In the genomic region with DNA sequence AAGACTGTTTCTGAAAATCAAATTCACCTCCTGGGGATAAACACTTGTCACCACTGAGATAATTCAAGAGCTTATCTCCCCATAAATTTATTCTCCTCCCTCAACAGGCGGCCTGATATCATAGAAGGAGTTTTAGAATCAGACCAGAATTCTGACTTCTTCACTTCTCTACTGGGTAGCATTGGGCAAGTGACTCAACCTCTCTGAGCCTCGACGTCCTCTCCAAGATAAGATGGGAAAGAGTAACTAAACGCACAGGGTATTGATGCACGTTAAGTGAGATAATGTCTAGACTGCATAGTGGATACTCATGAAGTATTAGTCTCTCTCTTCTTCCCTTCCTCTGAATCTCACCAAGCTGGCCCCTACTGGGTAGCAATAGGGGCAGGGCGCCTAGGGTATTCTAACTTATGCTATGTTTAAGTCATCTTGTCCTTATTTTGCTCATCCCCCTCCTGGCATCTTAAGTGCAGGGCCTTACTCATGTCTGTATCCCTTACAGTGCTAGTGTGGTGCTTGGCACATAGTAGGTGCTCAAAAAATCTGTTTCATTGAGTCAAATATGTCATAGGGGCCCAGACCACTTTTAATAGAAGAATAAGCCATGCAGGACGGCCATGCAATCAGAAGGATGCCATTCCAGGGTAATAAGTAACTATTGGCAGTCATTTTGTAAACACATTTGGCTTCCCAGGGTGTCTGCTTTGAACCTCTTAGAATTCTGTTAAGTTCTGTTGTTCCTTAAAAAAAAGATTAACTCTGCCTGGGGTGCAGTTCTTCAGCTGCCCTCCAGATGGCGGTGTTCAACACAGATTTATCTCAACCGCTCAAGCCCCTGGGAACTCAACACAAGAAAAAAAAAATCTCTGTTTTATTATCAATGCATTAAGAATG, we compare ENCODE assay signal across 8 cellular contexts.
DNase-seq lines count a peak whose midpoint lies in the region; ATAC-seq, FAIRE-seq and TF ChIP-seq lines count a peak whose summit lies in the region.

No MANE protein-coding gene starts in this region.

- 57% methylated on average over 9 of the region's 9 CpGs; no CpG with 5 or more reads in 1 of the 2 experiments for WGBS in H1 (ENCODE audit: extremely low coverage in 1 of 2, insufficient coverage in 1 of 2, insufficient read length in 1 of 2, insufficient replicate concordance in 2 of 2, low coverage in 1 of 2, low lambda C conversion rate in 2 of 2, missing lambda C conversion rate in 1 of 2), 2 experiments
- no CpG with 5 or more reads among the region's 9 CpGs for WGBS in mesendoderm (ENCODE audit: extremely low coverage, insufficient coverage, low lambda C conversion rate)

- H3K9ac ChIP-seq in H1 (replicated peaks in 1 of 4; ENCODE audit: extremely low read depth in 1 of 4, low read depth in 3 of 4, low read length in 3 of 4) (no peak overlapping the region), mesendoderm (ENCODE audit: low read length) (no peak overlapping the region)

- H4K8ac ChIP-seq in H1 (ENCODE audit: extremely low read depth, insufficient read depth, low read length) (no peak overlapping the region), mesendoderm (ENCODE audit: low read depth, low read length) (no peak overlapping the region)

- H3K56ac ChIP-seq in H1 (replicated peaks; ENCODE audit: insufficient read length, low read depth, low read length) (no peak overlapping the region), mesendoderm (ENCODE audit: low read length) (no peak overlapping the region)

- peak; percentile 59 for DNase-seq in activated CD4-positive, alpha-beta T cell treated with anti-CD3 and anti-CD28 coated beads for 36 hours
- no peak for DNase-seq in activated CD4-positive, alpha-beta T cell treated with anti-CD3 and anti-CD28 coated beads, Interleukin-2, amount 50 U/mL, for 4 hours
- DNase-seq in LNCaP clone FGC (ENCODE audit: low read depth), result peak; percentile 30
- peak in 3 of 5 donors; percentile 3 to 27 (median 8) for DNase-seq in T-helper 1 cell
- DNase-seq in H1 (ENCODE audit: low read depth in 1 of 2, low spot score in 2 of 2), result peak; percentile 3 to 70
- peak; percentile 68 for DNase-seq in mesendoderm
- peak in 31 of 49 donors; percentile 1 to 36 (median 9) for DNase-seq in substantia nigra (lab: John Stamatoyannopoulos, UW)

- TF ChIP-seq RAD21 in H1 (IDR thresholded peaks at IDR 0.05 in 1 of 2, conservative IDR thresholded peaks at IDR 0.05 in 1 of 2; ENCODE audit: low read depth in 2 of 2, low read length in 2 of 2), result peak; percentile 89 to 90

- peaks cover 26% of the 10 kb centered on the region for H3K27me3 Mint-ChIP-seq in activated CD4-positive, alpha-beta T cell treated with anti-CD3 and anti-CD28 coated beads for 36 hours

- no peaks in the 10 kb centered on the region for H3K36me3 Mint-ChIP-seq in activated CD4-positive, alpha-beta T cell treated with anti-CD3 and anti-CD28 coated beads for 36 hours (ENCODE audit: low read depth)

- H2BK12ac ChIP-seq in H1 (ENCODE audit: low read depth, low read length), result no peak overlapping the region

- H3K4me3 Mint-ChIP-seq in activated CD4-positive, alpha-beta T cell treated with anti-CD3 and anti-CD28 coated beads for 36 hours, result no peak overlapping the region

- H3K4me1 ChIP-seq in H1 (replicated peaks in 1 of 4; ENCODE audit: control insufficient read depth in 3 of 4, insufficient read depth in 4 of 4, low read length in 3 of 4) (no peaks in the 10 kb centered on the region), mesendoderm (ENCODE audit: control insufficient read depth, low read depth, low read length) (no peaks in the 10 kb centered on the region)

- no peak for ATAC-seq in activated CD4-positive, alpha-beta T cell treated with anti-CD3 and anti-CD28 coated beads for 36 hours
- no peak for ATAC-seq in GM18867 (IDR thresholded peaks at IDR 0.05; ENCODE audit: unreplicated experiment)

- H3K23me2 ChIP-seq in H1 (ENCODE audit: low read depth, low read length), result no peaks in the 10 kb centered on the region

- H2BK15ac ChIP-seq in H1 (ENCODE audit: low read length) (no peak overlapping the region), mesendoderm (replicated peaks; ENCODE audit: low read depth) (no peak overlapping the region)

- H2BK5ac ChIP-seq in H1 (ENCODE audit: low read depth, low read length), result no peak overlapping the region
- no peak overlapping the region for H2BK5ac ChIP-seq in mesendoderm (ENCODE audit: low read length)

- intact Hi-C loops in activated CD4-positive, alpha-beta T cell treated with anti-CD3 and anti-CD28 coated beads for 36 hours (cut with DNase I, micrococcal nuclease), result loop anchor here (1.0 to 5.0 kb wide), 3 partner anchors 169 to 583 kb away; no protein-coding TSS in a partner anchor

- H2BK120ac ChIP-seq in H1 (replicated peaks; ENCODE audit: low read depth, low read length) (no peak overlapping the region), mesendoderm (ENCODE audit: low read depth, low read length) (no peak overlapping the region)

- no peak overlapping the region for H4K5ac ChIP-seq in H1 (ENCODE audit: insufficient read length, low read depth, low read length)
- no peak overlapping the region for H4K5ac ChIP-seq in mesendoderm (ENCODE audit: low read length)

- no peaks in the 10 kb centered on the region for H3K9me3 ChIP-seq in H1 (ENCODE audit: insufficient read depth in 2 of 2, low read depth in 1 of 2, low read length in 1 of 2)

- peak; percentile 86 for TF ChIP-seq CTCF in LNCaP clone FGC (IDR thresholded peaks at IDR 0.05; ENCODE audit: control insufficient read depth, extremely low read depth, insufficient read depth)
- peak; percentile 55 to 81 (median 76) for TF ChIP-seq CTCF in H1 (IDR thresholded peaks at IDR 0.05; ENCODE audit: control extremely low read depth in 1 of 3, insufficient read depth in 1 of 3, low read depth in 1 of 3, low read length in 3 of 3)

- no peaks in the 10 kb centered on the region for H3K9me3 Mint-ChIP-seq in activated CD4-positive, alpha-beta T cell treated with anti-CD3 and anti-CD28 coated beads for 36 hours (ENCODE audit: low read depth)

- no peak for TF ChIP-seq POLR2A in H1 (IDR thresholded peaks at IDR 0.05; ENCODE audit: control extremely low read depth in 1 of 2, low read depth in 2 of 2, low read length in 2 of 2)

- H3K27ac ChIP-seq in H1 (ENCODE audit: low read depth, low read length), result no peak overlapping the region
- no peak overlapping the region for H3K27ac ChIP-seq in mesendoderm (ENCODE audit: low read depth, low read length)
- no peak overlapping the region for H3K27ac ChIP-seq in substantia nigra (ENCODE audit: low read depth, low read length, poor library complexity, severe bottlenecking)

- H3K4me2 ChIP-seq in H1 (ENCODE audit: insufficient read depth in 1 of 2, low read depth in 2 of 2, low read length in 2 of 2), result no peak overlapping the region
- no peak overlapping the region for H3K4me2 ChIP-seq in mesendoderm (ENCODE audit: low read length)

- no peaks in the 10 kb centered on the region for H4K20me1 ChIP-seq in H1 (replicated peaks in 1 of 2; ENCODE audit: control insufficient read depth in 1 of 2, insufficient read depth in 2 of 2, low read length in 2 of 2)

- no peaks in the 10 kb centered on the region for H3K36me3 ChIP-seq in H1 (ENCODE audit: control insufficient read depth in 2 of 4, insufficient read depth in 4 of 4, low read length in 3 of 4)
- H3K36me3 ChIP-seq in mesendoderm (ENCODE audit: control insufficient read depth, insufficient read depth, low read length), result no peaks in the 10 kb centered on the region

- no peaks in the 10 kb centered on the region for H3K27me3 ChIP-seq in H1 (replicated peaks in 1 of 4; ENCODE audit: control insufficient read depth in 3 of 4, extremely low read depth in 1 of 4, insufficient read depth in 3 of 4, low read length in 3 of 4)
- no peaks in the 10 kb centered on the region for H3K27me3 ChIP-seq in mesendoderm (ENCODE audit: insufficient read depth, low read length, poor library complexity)

- no peak overlapping the region for H3K4me3 ChIP-seq in LNCaP clone FGC (ENCODE audit: low read depth, low read length)
- no peak overlapping the region for H3K4me3 ChIP-seq in H1 (ENCODE audit: extremely low read depth in 1 of 4, insufficient read depth in 2 of 4, low read depth in 3 of 4, low read length in 4 of 4)
- H3K4me3 ChIP-seq in mesendoderm (ENCODE audit: low read length), result no peak overlapping the region

- H3K14ac ChIP-seq in H1 (ENCODE audit: insufficient read length), result no peak overlapping the region

- no peak overlapping the region for H2AK5ac ChIP-seq in H1 (ENCODE audit: low read depth, low read length)
- no peak overlapping the region for H2AK5ac ChIP-seq in mesendoderm (ENCODE audit: low read length)

- H3K79me1 ChIP-seq in H1 (ENCODE audit: low read depth, low read length) (no peaks in the 10 kb centered on the region), mesendoderm (ENCODE audit: low read length) (no peaks in the 10 kb centered on the region)

- CTCF ChIA-PET in activated CD4-positive, alpha-beta T cell treated with anti-CD3 and anti-CD28 coated beads for 36 hours (lab: Charles Lee), result interaction anchor here (0.6 to 2.3 kb wide), 16 partner anchors 9 to 1314 kb away, joined by 3 to 14 read pairs (median 4); no protein-coding TSS in a partner anchor
- CTCF ChIA-PET in H1 (lab: Charles Lee; ENCODE audit: partially characterized antibody), result interaction anchor here (0.6 to 7.5 kb wide), 50 partner anchors 10 to 525 kb away, joined by 3 to 101 read pairs (median 4); no protein-coding TSS in a partner anchor

- H4K91ac ChIP-seq in H1 (replicated peaks; ENCODE audit: insufficient read length, low read length), result no peak overlapping the region

- FAIRE-seq in H1 (lab: Jason Lieb, UNC), result peak; percentile 63

- H3K18ac ChIP-seq in H1 (ENCODE audit: extremely low read depth, low read length) (no peak overlapping the region), mesendoderm (ENCODE audit: low read length) (no peak overlapping the region)

- no peak for TF ChIP-seq EP300 in H1 (IDR thresholded peaks at IDR 0.05; ENCODE audit: borderline replicate concordance in 1 of 2, low read depth in 2 of 2, low read length in 2 of 2)

- H3K79me2 ChIP-seq in H1 (ENCODE audit: control insufficient read depth in 1 of 2, insufficient read depth in 2 of 2, low read length in 2 of 2), result no peaks in the 10 kb centered on the region
- no peaks in the 10 kb centered on the region for H3K79me2 ChIP-seq in mesendoderm (ENCODE audit: control insufficient read depth, insufficient read depth, low read length)

- no peaks in the 10 kb centered on the region for H3K4me1 Mint-ChIP-seq in activated CD4-positive, alpha-beta T cell treated with anti-CD3 and anti-CD28 coated beads for 36 hours

- H3K23ac ChIP-seq in H1 (ENCODE audit: insufficient read length), result no peak overlapping the region
- H3K23ac ChIP-seq in mesendoderm (ENCODE audit: low read length), result no peak overlapping the region

- H3K4ac ChIP-seq in H1 (replicated peaks; ENCODE audit: insufficient read length, low read depth, low read length) (no peak overlapping the region), mesendoderm (ENCODE audit: low read depth, low read length) (no peak overlapping the region)

- no peak overlapping the region for H2BK20ac ChIP-seq in H1 (ENCODE audit: low read length)

- H2AFZ ChIP-seq in H1 (ENCODE audit: low read length), result no peak overlapping the region

- POLR2A ChIA-PET in activated CD4-positive, alpha-beta T cell treated with anti-CD3 and anti-CD28 coated beads for 36 hours (lab: Charles Lee), result interaction anchor here (0.7 kb wide), 1 partner anchor 57 kb away, joined by 3 read pairs; no protein-coding TSS in a partner anchor
- POLR2A ChIA-PET in H1 (lab: Charles Lee; ENCODE audit: partially characterized antibody), result no interaction called here

- no peak overlapping the region for H3K27ac Mint-ChIP-seq in activated CD4-positive, alpha-beta T cell treated with anti-CD3 and anti-CD28 coated beads for 36 hours

Comparison
In these comparisons a context has a peak if more than half of its experiments do, and no peak if none do; other contexts are left out.
1. DNase-seq: peak in activated CD4-positive, alpha-beta T cell treated with anti-CD3 and anti-CD28 coated beads for 36 hours (single experiment), LNCaP clone FGC (single experiment), T-helper 1 cell (3 of 5), H1 (2 of 2), mesendoderm (single experiment) and substantia nigra (31 of 49); none in activated CD4-positive, alpha-beta T cell treated with anti-CD3 and anti-CD28 coated beads, Interleukin-2, amount 50 U/mL, for 4 hours (0 of 2).